ENCODE assay signal across 12 cellular contexts in the genomic region with DNA sequence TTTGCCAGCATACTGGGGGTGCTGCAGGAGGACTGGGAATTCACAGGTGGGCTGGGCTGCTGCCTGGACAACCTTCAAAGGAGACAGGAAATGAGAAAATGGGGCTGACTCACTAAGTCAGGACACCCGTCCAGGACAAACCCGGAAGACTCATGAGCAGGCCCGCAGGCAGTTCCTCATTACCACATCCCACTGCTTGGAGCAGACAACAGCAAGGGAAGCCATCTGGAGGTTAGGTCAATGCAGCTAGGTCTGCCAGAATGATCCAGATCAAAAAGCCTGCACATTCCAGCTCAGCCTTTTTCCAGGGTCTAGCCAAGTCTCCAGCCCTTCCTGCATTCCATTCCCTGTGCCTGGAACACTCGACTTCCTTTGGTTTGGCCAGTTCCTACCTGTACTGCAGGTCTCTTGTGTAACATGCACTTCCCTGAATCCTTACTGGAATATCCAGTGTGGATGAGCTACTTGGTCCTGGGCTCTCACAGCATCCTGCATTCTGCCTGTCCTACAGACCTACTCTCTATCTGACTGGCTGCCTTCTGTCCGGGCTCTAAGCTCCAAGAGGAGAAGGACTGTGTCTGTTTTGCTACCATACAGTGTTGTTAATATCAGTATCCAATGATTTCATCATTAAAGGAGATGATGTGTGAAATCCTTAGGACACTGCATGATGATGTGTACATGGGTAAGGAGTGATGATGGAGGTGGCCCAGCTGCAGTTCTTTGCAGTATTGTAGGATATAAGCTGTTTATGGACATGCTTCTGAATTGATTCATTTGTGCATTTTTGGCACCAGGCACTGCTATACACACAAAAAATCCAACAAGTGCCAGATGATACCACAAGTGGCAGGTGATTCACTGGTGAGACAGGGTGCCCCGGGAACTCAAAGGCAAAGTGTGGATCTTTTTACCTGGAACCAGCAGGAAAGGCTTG.
DNase-seq lines count a peak whose midpoint lies in the region; ATAC-seq and TF ChIP-seq lines count a peak whose summit lies in the region.
"Had no signal": no experiment of that assay in that cellular context is flagged by ENCODE, and none has a peak within 500 bp of the region (broad histone marks: within the 10 kb centered on the region; RNA-seq: fewer than 3 reads in every experiment).

No MANE protein-coding gene starts in this region.

- peak overlapping the region; percentile 72 for H3K4me3 Mint-ChIP-seq in HFFc6
- H3K4me3 Mint-ChIP-seq: activated naive CD8-positive, alpha-beta T cell had no signal

- peaks cover under 1% of the 10 kb centered on the region; the same call in 1 of the 2 replicates for H3K36me3 Mint-ChIP-seq in HFFc6 (ENCODE audit: low read depth)
- H3K36me3 Mint-ChIP-seq: activated naive CD8-positive, alpha-beta T cell had no signal

- DNase-seq in A673 (ENCODE audit: low spot score) (peak; percentile 76), HFFc6 (peak; percentile 91), amniotic stem cell (lab: John Stamatoyannopoulos, UW) (peak; percentile 18), hepatic stellate cell (ENCODE audit: low spot score) (peak; percentile 47), GM19240 (ENCODE audit: insufficient read length, low spot score) (no peak)
- DNase-seq: NCI-H524 treated with DMSO at 0.1 percent for 48 hours; stimulated activated naive CD4-positive, alpha-beta T cell treated with Interleukin-2 at 50 U/mL for 16 hours had no signal

- H3K36me3 ChIP-seq in A673 (ENCODE audit: insufficient read depth, low read length, poor library complexity, severe bottlenecking), result no peaks in the 10 kb centered on the region

- no peaks in the 10 kb centered on the region for H3K9me3 ChIP-seq in A673 (ENCODE audit: low read depth, low read length, poor library complexity, severe bottlenecking)

- H3K27me3 Mint-ChIP-seq in HFFc6 (ENCODE audit: insufficient read depth), result peaks cover 4% of the 10 kb centered on the region
- H3K27me3 Mint-ChIP-seq: activated naive CD8-positive, alpha-beta T cell had no signal

- BruUV-seq in A673 (replicated peaks; lab: Mats Ljungman, UMichigan), result no TSS peak

- no peak overlapping the region for H3K27ac ChIP-seq in A673 (ENCODE audit: low read depth, low read length, poor library complexity, severe bottlenecking)
- H3K27ac ChIP-seq: VCaP had no signal

- H3K27ac Mint-ChIP-seq in HFFc6, result peak overlapping the region; percentile 90
- H3K27ac Mint-ChIP-seq: activated naive CD8-positive, alpha-beta T cell had no signal

- ATAC-seq in HG03175 (IDR thresholded peaks at IDR 0.05; ENCODE audit: unreplicated experiment), result no peak
- ATAC-seq in HG03442 (IDR thresholded peaks at IDR 0.05; ENCODE audit: unreplicated experiment), result no peak
- ATAC-seq in HG03095 (IDR thresholded peaks at IDR 0.05; ENCODE audit: unreplicated experiment), result no peak

- peaks cover 42% of the 10 kb centered on the region for H3K4me1 ChIP-seq in A673 (ENCODE audit: insufficient read depth, low read length, poor library complexity, severe bottlenecking)

- CTCF ChIA-PET in A673 (lab: Charles Lee), result no interaction called here

- peaks cover 46% of the 10 kb centered on the region for H3K4me1 Mint-ChIP-seq in HFFc6 (ENCODE audit: low read depth)

- H3K27me3 ChIP-seq in A673 (replicated peaks; ENCODE audit: insufficient read depth, low read depth, low read length, poor library complexity), result no peaks in the 10 kb centered on the region

- POLR2A ChIA-PET in A673 (lab: Charles Lee; ENCODE audit: low non-redundant PET), result no interaction called here

- no peaks in the 10 kb centered on the region for H3K9me3 Mint-ChIP-seq in HFFc6

- TF ChIP-seq CTCF in A673 (conservative IDR thresholded peaks at IDR 0.05; ENCODE audit: low read depth, low read length), result no peak
- no peak for TF ChIP-seq CTCF in HFFc6 (IDR thresholded peaks at IDR 0.05)

- intact Hi-C loops in A673 (cut with micrococcal nuclease; ENCODE audit: unreplicated experiment), result loop anchor here (10.0 kb wide), 1 partner anchor 616 kb away; no protein-coding TSS in a partner anchor

- H3K4me3 ChIP-seq in A673 (ENCODE audit: low read depth, low read length, poor library complexity, severe bottlenecking), result no peak overlapping the region
